9 cellular contexts compared by ENCODE assay signal in genomic region chr22:40107244-40107643, GRCh38.
DNase-seq lines count a peak whose midpoint lies in the region; ATAC-seq and TF ChIP-seq lines count a peak whose summit lies in the region.
"Had no signal": no experiment of that assay in that cellular context is flagged by ENCODE, and none has a peak within 500 bp of the region (broad histone marks: within the 10 kb centered on the region; RNA-seq: fewer than 3 reads in every experiment).

No MANE protein-coding gene starts in this region.

- H3K4me1 ChIP-seq in RWPE2 (ENCODE audit: insufficient read depth, poor library complexity, severe bottlenecking): peaks cover 12% of the 10 kb centered on the region

- no peaks in the 10 kb centered on the region for H3K9me3 ChIP-seq in RWPE2 (ENCODE audit: severe bottlenecking)
- H3K9me3 ChIP-seq: adrenal gland had no signal

- H3K36me3 ChIP-seq in RWPE2 (ENCODE audit: low read depth): no peaks in the 10 kb centered on the region
- H3K36me3 ChIP-seq: adrenal gland had no signal

- H3K4me3 ChIP-seq in RWPE2 (ENCODE audit: severe bottlenecking): peak overlapping the region; percentile 25
- peak overlapping the region; percentile 36 for H3K4me3 ChIP-seq in fibroblast of villous mesenchyme (ENCODE audit: low read depth, low read length)
- H3K4me3 ChIP-seq in skin epidermis: peak overlapping the region in 4 of 7 experiments; percentile 3 to 20 (median 12)

- H3K27me3 ChIP-seq in RWPE2 (ENCODE audit: insufficient read depth, poor library complexity, severe bottlenecking): no peaks in the 10 kb centered on the region
- H3K27me3 ChIP-seq: adrenal gland had no signal

- no peak for ATAC-seq in RWPE2 (ENCODE audit: low read depth)
- ATAC-seq in GM19035 (IDR thresholded peaks at IDR 0.05; ENCODE audit: unreplicated experiment): no peak
- ATAC-seq in HG03565 (IDR thresholded peaks at IDR 0.05; ENCODE audit: unreplicated experiment): no peak

- H3K27ac ChIP-seq in RWPE2 (ENCODE audit: poor library complexity, severe bottlenecking) (no peak overlapping the region), skin epidermis (peak overlapping the region in 15 of 21 experiments; percentile 0 to 83 (median 61))

- in situ Hi-C loops in GM13977 (cut with MboI; ENCODE audit: low pct_unique_long_range_greater_than_20kb, low sequenced_read_pairs, unreplicated experiment): no loop called here

- DNase-seq in GM13977 (ENCODE audit: low spot score) (peak; percentile 38), RWPE2 (ENCODE audit: low spot score) (no peak), fibroblast of villous mesenchyme (ENCODE audit: low read depth) (peak; percentile 28)
- no peak for DNase-seq in activated effector memory CD4-positive, alpha-beta T cell treated with Interleukin-2 at 50 U/mL for 16 hours
- no peak for DNase-seq in stimulated activated CD4-positive, alpha-beta T cell treated with anti-CD3 and anti-CD28 coated beads, Interleukin-2, amount 100 ng/mL, for 24 hours

- TF ChIP-seq CTCF in GM13977 (IDR thresholded peaks at IDR 0.05; ENCODE audit: extremely low read depth, insufficient read depth, missing control alignments) (no peak), RWPE2 (IDR thresholded peaks at IDR 0.05; ENCODE audit: poor library complexity, severe bottlenecking) (no peak), fibroblast of villous mesenchyme (IDR thresholded peaks at IDR 0.05; ENCODE audit: insufficient read depth, low read depth, low read length) (no peak)

Comparison
In these comparisons a context has a peak if more than half of its experiments do, and no peak if none do; other contexts are left out.
1. DNase-seq: peak in GM13977 (single experiment) and fibroblast of villous mesenchyme (single experiment); none in RWPE2 (single experiment), activated effector memory CD4-positive, alpha-beta T cell treated with Interleukin-2 at 50 U/mL for 16 hours (single experiment) and stimulated activated CD4-positive, alpha-beta T cell treated with anti-CD3 and anti-CD28 coated beads, Interleukin-2, amount 100 ng/mL, for 24 hours (0 of 2).
2. Peak in every context shown above with its lines, with median percentiles within 50 percentile points of each other: H3K4me3 ChIP-seq.